In the genomic region with DNA sequence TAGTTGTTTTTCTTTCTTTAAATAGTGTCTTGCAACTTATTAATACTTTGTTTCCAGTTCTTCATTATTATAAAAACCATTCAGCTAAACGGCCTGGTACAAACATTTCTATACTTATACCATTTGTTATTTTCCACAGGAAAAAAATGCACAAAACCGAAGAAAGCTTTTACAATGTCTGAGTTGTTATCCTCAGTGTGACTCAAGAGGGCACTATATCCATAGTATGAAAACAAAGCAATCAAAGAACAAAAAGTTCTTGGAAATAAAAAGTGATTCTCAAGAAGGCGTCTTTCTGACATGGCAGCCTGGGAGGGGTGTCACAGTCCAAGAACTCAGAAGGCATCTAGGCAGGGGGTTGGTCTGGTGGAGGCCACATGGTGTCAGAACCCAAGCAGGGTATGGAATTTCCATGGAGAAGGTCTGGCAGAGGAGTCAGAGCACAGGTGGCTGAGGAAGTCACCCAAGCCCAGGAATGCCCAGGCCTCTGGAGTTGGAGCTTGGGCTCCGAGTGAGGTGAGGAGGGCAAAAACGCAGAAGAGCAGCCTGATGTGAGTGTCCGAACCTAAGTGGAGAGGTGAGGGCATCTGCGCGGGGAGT, we compare ENCODE assay signal across 1 cellular context.
TF ChIP-seq lines count a peak whose summit lies in the region.

No MANE protein-coding gene starts in this region.

TF ChIP-seq in IMR-90, 13 proteins besides CTCF, POLR2A, EP300 and RAD21 (continued from another document):
- TF ChIP-seq, protein P1, sequence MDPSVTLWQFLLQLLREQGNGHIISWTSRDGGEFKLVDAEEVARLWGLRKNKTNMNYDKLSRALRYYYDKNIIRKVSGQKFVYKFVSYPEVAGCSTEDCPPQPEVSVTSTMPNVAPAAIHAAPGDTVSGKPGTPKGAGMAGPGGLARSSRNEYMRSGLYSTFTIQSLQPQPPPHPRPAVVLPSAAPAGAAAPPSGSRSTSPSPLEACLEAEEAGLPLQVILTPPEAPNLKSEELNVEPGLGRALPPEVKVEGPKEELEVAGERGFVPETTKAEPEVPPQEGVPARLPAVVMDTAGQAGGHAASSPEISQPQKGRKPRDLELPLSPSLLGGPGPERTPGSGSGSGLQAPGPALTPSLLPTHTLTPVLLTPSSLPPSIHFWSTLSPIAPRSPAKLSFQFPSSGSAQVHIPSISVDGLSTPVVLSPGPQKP (IDR thresholded peaks at IDR 0.05; ENCODE audit: borderline replicate concordance, low read depth, low read length) = no peak
- TF ChIP-seq RCOR1 (IDR thresholded peaks at IDR 0.05; ENCODE audit: insufficient replicate concordance, low read length) = no peak
- TF ChIP-seq CEBPB (IDR thresholded peaks at IDR 0.05; ENCODE audit: low read depth, low read length) = no peak
TF ChIP-seq in IMR-90: peak in this region for 0.
